In genomic region chr7:2104716-2105115, GRCh38 we compare ENCODE assay signal across 12 cellular contexts.
DNase-seq lines count a peak whose midpoint lies in the region; ATAC-seq and TF ChIP-seq lines count a peak whose summit lies in the region.
"Had no signal": no experiment of that assay in that cellular context is flagged by ENCODE, and none has a peak within 500 bp of the region (broad histone marks: within the 10 kb centered on the region; RNA-seq: fewer than 3 reads in every experiment).

No MANE protein-coding gene starts in this region.

- no peaks in the 10 kb centered on the region for H3K79me2 ChIP-seq in mesendoderm (ENCODE audit: control insufficient read depth, insufficient read depth, low read length)

- no peak overlapping the region for H2BK15ac ChIP-seq in mesendoderm (replicated peaks; ENCODE audit: low read depth)

- TF ChIP-seq CTCF in heart left ventricle (IDR thresholded peaks at IDR 0.05) (no peak), right atrium auricular region (IDR thresholded peaks at IDR 0.05) (no peak), uterus (IDR thresholded peaks at IDR 0.05) (no peak), suprapubic skin (IDR thresholded peaks at IDR 0.05) (no peak)

- H3K4me2 ChIP-seq in mesendoderm (ENCODE audit: low read length) = no peak overlapping the region
- H3K4me2 ChIP-seq: KMS-11 had no signal

- H3K9ac ChIP-seq in mesendoderm (ENCODE audit: low read length) = no peak overlapping the region
- H3K9ac ChIP-seq: KMS-11 had no signal

- TF ChIP-seq POLR2A in heart left ventricle (IDR thresholded peaks at IDR 0.05) (no peak), uterus (IDR thresholded peaks at IDR 0.05) (no peak), suprapubic skin (IDR thresholded peaks at IDR 0.05) (no peak)

- H3K36me3 ChIP-seq in heart left ventricle (peaks cover 0 to 3% (median 0%) of the 10 kb centered on the region in 9 donors), right atrium auricular region (no peaks in the 10 kb centered on the region), mesendoderm (ENCODE audit: control insufficient read depth, insufficient read depth, low read length) (no peaks in the 10 kb centered on the region), uterus (no peaks in the 10 kb centered on the region), suprapubic skin (no peaks in the 10 kb centered on the region)
- H3K36me3 ChIP-seq: colonic mucosa had no signal

- 47 to 77% (median 65%) methylated on average over 14 of the region's 14 CpGs for WGBS in heart left ventricle, 4 donors
- no CpG with 5 or more reads among the region's 14 CpGs for WGBS in mesendoderm (ENCODE audit: extremely low coverage, insufficient coverage, low lambda C conversion rate)
- 59% methylated on average over 14 of the region's 14 CpGs for WGBS in suprapubic skin

- no peak overlapping the region for H2AK5ac ChIP-seq in mesendoderm (ENCODE audit: low read length)

- H3K79me1 ChIP-seq in mesendoderm (ENCODE audit: low read length) = peaks cover 4% of the 10 kb centered on the region

- no peak overlapping the region for H3K18ac ChIP-seq in mesendoderm (ENCODE audit: low read length)

- H2BK5ac ChIP-seq in mesendoderm (ENCODE audit: low read length) = no peak overlapping the region

- intact Hi-C loops in heart left ventricle (cut with DNase I) = loop anchor here (1.0 to 10.0 kb wide), 5 partner anchors 70 to 520 kb away; no protein-coding TSS in a partner anchor
- intact Hi-C loops in uterus (cut with DNase I; ENCODE audit: low total_unique reads) = no loop called here

- no peak overlapping the region for H3K4me3 Mint-ChIP-seq in activated naive CD8-positive, alpha-beta T cell treated with anti-CD3 and anti-CD28 coated beads, Interleukin-2, amount 50 U/mL, for 24 hours

- H3K23ac ChIP-seq in mesendoderm (ENCODE audit: low read length) = peak overlapping the region; percentile 34

- H3K27ac Mint-ChIP-seq in activated naive CD8-positive, alpha-beta T cell treated with anti-CD3 and anti-CD28 coated beads, Interleukin-2, amount 50 U/mL, for 24 hours = peak overlapping the region; percentile 67

- no peak for DNase-seq in heart left ventricle
- DNase-seq in right atrium auricular region (ENCODE audit: low spot score) = no peak
- DNase-seq in activated naive CD8-positive, alpha-beta T cell treated with anti-CD3 and anti-CD28 coated beads, Interleukin-2, amount 50 U/mL, for 24 hours = no peak
- DNase-seq in mesendoderm = no peak
- DNase-seq in uterus = peak; percentile 82 to 83
- no peak for DNase-seq in suprapubic skin (ENCODE audit: low spot score in 2 of 2)
- DNase-seq in AG08395 (ENCODE audit: low spot score) = no peak
- DNase-seq: SW 1271 had no signal

- H3K27me3 ChIP-seq in heart left ventricle = no peaks in the 10 kb centered on the region
- H3K27me3 ChIP-seq in right atrium auricular region = no peaks in the 10 kb centered on the region
- H3K27me3 ChIP-seq in mesendoderm (ENCODE audit: insufficient read depth, low read length, poor library complexity) = no peaks in the 10 kb centered on the region
- H3K27me3 ChIP-seq in uterus = no peaks in the 10 kb centered on the region
- no peaks in the 10 kb centered on the region for H3K27me3 ChIP-seq in suprapubic skin
- H3K27me3 ChIP-seq: colonic mucosa had no signal

- TF ChIP-seq EP300 in suprapubic skin (IDR thresholded peaks at IDR 0.05) = no peak

- H3K9me3 Mint-ChIP-seq in activated naive CD8-positive, alpha-beta T cell treated with anti-CD3 and anti-CD28 coated beads, Interleukin-2, amount 50 U/mL, for 24 hours = peaks cover 5% of the 10 kb centered on the region

- H3K27me3 Mint-ChIP-seq in activated naive CD8-positive, alpha-beta T cell treated with anti-CD3 and anti-CD28 coated beads, Interleukin-2, amount 50 U/mL, for 24 hours = peaks cover 2% of the 10 kb centered on the region

- no peak overlapping the region for H2BK120ac ChIP-seq in mesendoderm (ENCODE audit: low read depth, low read length)

- ATAC-seq in heart left ventricle (peak in 2 of 4 donors; percentile 14 to 47), GM19035 (IDR thresholded peaks at IDR 0.05; ENCODE audit: unreplicated experiment) (no peak)
- no peak for ATAC-seq in activated naive CD8-positive, alpha-beta T cell treated with anti-CD3 and anti-CD28 coated beads, Interleukin-2, amount 50 U/mL, for 24 hours

- H3K56ac ChIP-seq in mesendoderm (ENCODE audit: low read length) = peak overlapping the region; percentile 38

- H3K9me3 ChIP-seq in heart left ventricle = no peaks in the 10 kb centered on the region
- H3K9me3 ChIP-seq in right atrium auricular region = no peaks in the 10 kb centered on the region
- no peaks in the 10 kb centered on the region for H3K9me3 ChIP-seq in uterus
- H3K9me3 ChIP-seq in suprapubic skin = no peaks in the 10 kb centered on the region
- H3K9me3 ChIP-seq: colonic mucosa had no signal

- peaks cover 6% of the 10 kb centered on the region for H3K36me3 Mint-ChIP-seq in activated naive CD8-positive, alpha-beta T cell treated with anti-CD3 and anti-CD28 coated beads, Interleukin-2, amount 50 U/mL, for 24 hours (ENCODE audit: low read depth)

- no peak overlapping the region for H4K8ac ChIP-seq in mesendoderm (ENCODE audit: low read depth, low read length)

- no peak overlapping the region for H4K5ac ChIP-seq in mesendoderm (ENCODE audit: low read length)

- peak overlapping the region in 2 of 12 donors; percentile 2 to 31 for H3K4me3 ChIP-seq in heart left ventricle
- H3K4me3 ChIP-seq in right atrium auricular region = no peak overlapping the region
- H3K4me3 ChIP-seq in mesendoderm (ENCODE audit: low read length) = no peak overlapping the region
- H3K4me3 ChIP-seq in uterus = no peak overlapping the region
- H3K4me3 ChIP-seq in suprapubic skin = no peak overlapping the region
- H3K4me3 ChIP-seq: colonic mucosa had no signal

- peak overlapping the region in 9 of 12 donors; percentile 4 to 69 (median 28) for H3K27ac ChIP-seq in heart left ventricle
- H3K27ac ChIP-seq in right atrium auricular region = peak overlapping the region in 1 of 2 donors; percentile 48
- no peak overlapping the region for H3K27ac ChIP-seq in mesendoderm (ENCODE audit: low read depth, low read length)
- peak overlapping the region; percentile 72 to 82 for H3K27ac ChIP-seq in uterus
- no peak overlapping the region for H3K27ac ChIP-seq in suprapubic skin
- H3K27ac ChIP-seq: C4-2B, colonic mucosa, KMS-11 had no signal

- H3K4me1 ChIP-seq in heart left ventricle (peaks cover 0 to 46% (median 28%) of the 10 kb centered on the region in 12 donors), right atrium auricular region (peaks cover 0 to 51% of the 10 kb centered on the region in 2 donors), mesendoderm (ENCODE audit: control insufficient read depth, low read depth, low read length) (peaks cover 3% of the 10 kb centered on the region), uterus (peaks cover 7 to 25% of the 10 kb centered on the region in 2 donors), suprapubic skin (peaks cover 29% of the 10 kb centered on the region)
- H3K4me1 ChIP-seq: colonic mucosa had no signal

- H3K4me1 Mint-ChIP-seq in activated naive CD8-positive, alpha-beta T cell treated with anti-CD3 and anti-CD28 coated beads, Interleukin-2, amount 50 U/mL, for 24 hours = peaks cover 51% of the 10 kb centered on the region

- peak overlapping the region; percentile 18 for H3K4ac ChIP-seq in mesendoderm (ENCODE audit: low read depth, low read length)

Comparison
In these comparisons a context has a peak if more than half of its experiments do, and no peak if none do; other contexts are left out.
1. DNase-seq: peak in uterus (2 of 2); none in heart left ventricle (0 of 5), right atrium auricular region (single experiment), activated naive CD8-positive, alpha-beta T cell treated with anti-CD3 and anti-CD28 coated beads, Interleukin-2, amount 50 U/mL, for 24 hours (single experiment), mesendoderm (single experiment), suprapubic skin (0 of 2) and AG08395 (single experiment).
2. H3K27ac ChIP-seq: peak in heart left ventricle (9 of 12) and uterus (2 of 2); none in mesendoderm (single experiment) and suprapubic skin (single experiment).